4 cellular contexts compared by ENCODE assay signal in the genomic region with DNA sequence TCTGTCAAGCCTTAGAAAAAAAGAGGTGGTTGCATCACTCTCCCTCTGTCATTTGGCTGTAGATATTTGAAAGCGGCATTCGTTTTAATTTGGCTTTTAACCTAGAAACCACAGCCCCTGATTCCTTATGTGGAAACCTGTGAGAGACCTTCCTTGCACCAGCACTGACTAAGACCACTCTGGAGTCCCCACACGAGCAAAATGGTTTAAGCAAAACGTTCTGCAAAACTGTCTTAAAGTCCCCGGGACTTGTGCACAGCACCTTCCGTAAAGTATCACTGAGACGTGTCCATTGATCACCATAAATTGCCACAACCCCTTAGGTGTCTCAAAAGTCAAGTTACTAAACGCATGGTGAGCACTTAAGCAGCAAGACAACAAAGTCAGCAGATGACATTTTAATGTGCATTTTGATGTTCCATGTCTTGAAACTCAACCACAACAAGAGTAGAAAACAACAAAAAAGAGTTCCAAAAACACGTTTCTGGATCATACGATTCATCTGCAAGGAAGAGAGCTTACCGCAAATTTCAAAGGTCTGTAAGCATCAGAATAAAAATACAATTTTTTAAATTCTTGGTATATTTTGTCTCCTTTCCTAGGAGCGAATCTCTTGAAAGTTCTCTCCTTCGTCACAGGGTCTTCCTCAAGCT.
TF ChIP-seq lines count a peak whose summit lies in the region.

No MANE protein-coding gene starts in this region.

TF ChIP-seq in SK-N-SH, 30 proteins besides CTCF, POLR2A, EP300 and RAD21:
- TF ChIP-seq JUND (IDR thresholded peaks at IDR 0.05) = no peak
- no peak for TF ChIP-seq CHD2 (IDR thresholded peaks at IDR 0.05; ENCODE audit: low read length, partially characterized antibody)
- no peak for TF ChIP-seq MXI1 (IDR thresholded peaks at IDR 0.05; ENCODE audit: low read depth, low read length)
- TF ChIP-seq NRF1 (IDR thresholded peaks at IDR 0.05; ENCODE audit: low read depth, low read length) = no peak
- no peak for TF ChIP-seq TAF1 (IDR thresholded peaks at IDR 0.05; ENCODE audit: borderline replicate concordance, low read depth, low read length)
- no peak for TF ChIP-seq FOSL2 (IDR thresholded peaks at IDR 0.05; ENCODE audit: borderline replicate concordance, low read depth)
- TF ChIP-seq EZH2phosphoT487 (IDR thresholded peaks at IDR 0.05; ENCODE audit: borderline replicate concordance, low read depth) = peak; percentile 31; the same call in 1 of the 2 replicates
TF ChIP-seq in SK-N-SH: peak in this region for 1.

TF ChIP-seq in SK-N-SH treated with all-trans-retinoic acid at 6 μM for 48 hours, 23 proteins besides CTCF, POLR2A, EP300 and RAD21 (continues in another document):
- TF ChIP-seq ISL1 (CRISPR knock-in tag; IDR thresholded peaks at IDR 0.05) = no peak
- TF ChIP-seq GLIS3 (CRISPR knock-in tag; IDR thresholded peaks at IDR 0.05) = no peak
- TF ChIP-seq, protein P1, sequence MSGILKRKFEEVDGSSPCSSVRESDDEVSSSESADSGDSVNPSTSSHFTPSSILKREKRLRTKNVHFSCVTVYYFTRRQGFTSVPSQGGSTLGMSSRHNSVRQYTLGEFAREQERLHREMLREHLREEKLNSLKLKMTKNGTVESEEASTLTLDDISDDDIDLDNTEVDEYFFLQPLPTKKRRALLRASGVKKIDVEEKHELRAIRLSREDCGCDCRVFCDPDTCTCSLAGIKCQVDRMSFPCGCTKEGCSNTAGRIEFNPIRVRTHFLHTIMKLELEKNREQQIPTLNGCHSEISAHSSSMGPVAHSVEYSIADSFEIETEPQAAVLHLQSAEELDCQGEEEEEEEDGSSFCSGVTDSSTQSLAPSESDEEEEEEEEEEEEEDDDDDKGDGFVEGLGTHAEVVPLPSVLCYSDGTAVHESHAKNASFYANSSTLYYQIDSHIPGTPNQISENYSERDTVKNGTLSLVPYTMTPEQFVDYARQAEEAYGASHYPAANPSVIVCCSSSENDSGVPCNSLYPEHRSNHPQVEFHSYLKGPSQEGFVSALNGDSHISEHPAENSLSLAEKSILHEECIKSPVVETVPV (CRISPR knock-in tag; IDR thresholded peaks at IDR 0.05) = no peak
- no peak for TF ChIP-seq ZFP3 (CRISPR knock-in tag; IDR thresholded peaks at IDR 0.05)
- TF ChIP-seq TOX (CRISPR knock-in tag; IDR thresholded peaks at IDR 0.05; ENCODE audit: borderline replicate concordance) = no peak
- no peak for TF ChIP-seq BACH2 (CRISPR knock-in tag; IDR thresholded peaks at IDR 0.05; ENCODE audit: borderline replicate concordance)
- no peak for TF ChIP-seq ZNF8 (CRISPR knock-in tag; IDR thresholded peaks at IDR 0.05)
- TF ChIP-seq, protein P2, sequence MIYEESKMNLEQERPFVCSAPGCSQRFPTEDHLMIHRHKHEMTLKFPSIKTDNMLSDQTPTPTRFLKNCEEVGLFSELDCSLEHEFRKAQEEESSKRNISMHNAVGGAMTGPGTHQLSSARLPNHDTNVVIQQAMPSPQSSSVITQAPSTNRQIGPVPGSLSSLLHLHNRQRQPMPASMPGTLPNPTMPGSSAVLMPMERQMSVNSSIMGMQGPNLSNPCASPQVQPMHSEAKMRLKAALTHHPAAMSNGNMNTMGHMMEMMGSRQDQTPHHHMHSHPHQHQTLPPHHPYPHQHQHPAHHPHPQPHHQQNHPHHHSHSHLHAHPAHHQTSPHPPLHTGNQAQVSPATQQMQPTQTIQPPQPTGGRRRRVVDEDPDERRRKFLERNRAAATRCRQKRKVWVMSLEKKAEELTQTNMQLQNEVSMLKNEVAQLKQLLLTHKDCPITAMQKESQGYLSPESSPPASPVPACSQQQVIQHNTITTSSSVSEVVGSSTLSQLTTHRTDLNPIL (CRISPR knock-in tag; IDR thresholded peaks at IDR 0.05; ENCODE audit: low read depth) = no peak
- TF ChIP-seq, protein P3, sequence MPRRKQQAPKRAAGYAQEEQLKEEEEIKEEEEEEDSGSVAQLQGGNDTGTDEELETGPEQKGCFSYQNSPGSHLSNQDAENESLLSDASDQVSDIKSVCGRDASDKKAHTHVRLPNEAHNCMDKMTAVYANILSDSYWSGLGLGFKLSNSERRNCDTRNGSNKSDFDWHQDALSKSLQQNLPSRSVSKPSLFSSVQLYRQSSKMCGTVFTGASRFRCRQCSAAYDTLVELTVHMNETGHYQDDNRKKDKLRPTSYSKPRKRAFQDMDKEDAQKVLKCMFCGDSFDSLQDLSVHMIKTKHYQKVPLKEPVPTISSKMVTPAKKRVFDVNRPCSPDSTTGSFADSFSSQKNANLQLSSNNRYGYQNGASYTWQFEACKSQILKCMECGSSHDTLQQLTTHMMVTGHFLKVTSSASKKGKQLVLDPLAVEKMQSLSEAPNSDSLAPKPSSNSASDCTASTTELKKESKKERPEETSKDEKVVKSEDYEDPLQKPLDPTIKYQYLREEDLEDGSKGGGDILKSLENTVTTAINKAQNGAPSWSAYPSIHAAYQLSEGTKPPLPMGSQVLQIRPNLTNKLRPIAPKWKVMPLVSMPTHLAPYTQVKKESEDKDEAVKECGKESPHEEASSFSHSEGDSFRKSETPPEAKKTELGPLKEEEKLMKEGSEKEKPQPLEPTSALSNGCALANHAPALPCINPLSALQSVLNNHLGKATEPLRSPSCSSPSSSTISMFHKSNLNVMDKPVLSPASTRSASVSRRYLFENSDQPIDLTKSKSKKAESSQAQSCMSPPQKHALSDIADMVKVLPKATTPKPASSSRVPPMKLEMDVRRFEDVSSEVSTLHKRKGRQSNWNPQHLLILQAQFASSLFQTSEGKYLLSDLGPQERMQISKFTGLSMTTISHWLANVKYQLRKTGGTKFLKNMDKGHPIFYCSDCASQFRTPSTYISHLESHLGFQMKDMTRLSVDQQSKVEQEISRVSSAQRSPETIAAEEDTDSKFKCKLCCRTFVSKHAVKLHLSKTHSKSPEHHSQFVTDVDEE (CRISPR knock-in tag; IDR thresholded peaks at IDR 0.05) = no peak
- TF ChIP-seq RARB (CRISPR knock-in tag; IDR thresholded peaks at IDR 0.05) = no peak

TF ChIP-seq in GM12878, 131 proteins besides CTCF, POLR2A, EP300 and RAD21:
- TF ChIP-seq RBBP5 (conservative IDR thresholded peaks at IDR 0.05) (no peak), PAX5 (IDR thresholded peaks at IDR 0.05; ENCODE audit: borderline replicate concordance, low read depth, low read length) (no peak), MTA2 (IDR thresholded peaks at IDR 0.05; ENCODE audit: low read depth) (no peak), EZH2 (IDR thresholded peaks at IDR 0.05; ENCODE audit: borderline replicate concordance, control insufficient read depth, low read depth, low read length) (peak; percentile 53; the same call in 1 of the 2 replicates), HCFC1 (IDR thresholded peaks at IDR 0.05; ENCODE audit: low read length) (no peak)
- TF ChIP-seq, protein P4, sequence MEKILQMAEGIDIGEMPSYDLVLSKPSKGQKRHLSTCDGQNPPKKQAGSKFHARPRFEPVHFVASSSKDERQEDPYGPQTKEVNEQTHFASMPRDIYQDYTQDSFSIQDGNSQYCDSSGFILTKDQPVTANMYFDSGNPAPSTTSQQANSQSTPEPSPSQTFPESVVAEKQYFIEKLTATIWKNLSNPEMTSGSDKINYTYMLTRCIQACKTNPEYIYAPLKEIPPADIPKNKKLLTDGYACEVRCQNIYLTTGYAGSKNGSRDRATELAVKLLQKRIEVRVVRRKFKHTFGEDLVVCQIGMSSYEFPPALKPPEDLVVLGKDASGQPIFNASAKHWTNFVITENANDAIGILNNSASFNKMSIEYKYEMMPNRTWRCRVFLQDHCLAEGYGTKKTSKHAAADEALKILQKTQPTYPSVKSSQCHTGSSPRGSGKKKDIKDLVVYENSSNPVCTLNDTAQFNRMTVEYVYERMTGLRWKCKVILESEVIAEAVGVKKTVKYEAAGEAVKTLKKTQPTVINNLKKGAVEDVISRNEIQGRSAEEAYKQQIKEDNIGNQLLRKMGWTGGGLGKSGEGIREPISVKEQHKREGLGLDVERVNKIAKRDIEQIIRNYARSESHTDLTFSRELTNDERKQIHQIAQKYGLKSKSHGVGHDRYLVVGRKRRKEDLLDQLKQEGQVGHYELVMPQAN (conservative IDR thresholded peaks at IDR 0.05) = no peak
- TF ChIP-seq, protein P5, sequence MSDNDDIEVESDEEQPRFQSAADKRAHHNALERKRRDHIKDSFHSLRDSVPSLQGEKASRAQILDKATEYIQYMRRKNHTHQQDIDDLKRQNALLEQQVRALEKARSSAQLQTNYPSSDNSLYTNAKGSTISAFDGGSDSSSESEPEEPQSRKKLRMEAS (IDR thresholded peaks at IDR 0.05; ENCODE audit: low read depth, low read length) = no peak
- TF ChIP-seq, protein P6, sequence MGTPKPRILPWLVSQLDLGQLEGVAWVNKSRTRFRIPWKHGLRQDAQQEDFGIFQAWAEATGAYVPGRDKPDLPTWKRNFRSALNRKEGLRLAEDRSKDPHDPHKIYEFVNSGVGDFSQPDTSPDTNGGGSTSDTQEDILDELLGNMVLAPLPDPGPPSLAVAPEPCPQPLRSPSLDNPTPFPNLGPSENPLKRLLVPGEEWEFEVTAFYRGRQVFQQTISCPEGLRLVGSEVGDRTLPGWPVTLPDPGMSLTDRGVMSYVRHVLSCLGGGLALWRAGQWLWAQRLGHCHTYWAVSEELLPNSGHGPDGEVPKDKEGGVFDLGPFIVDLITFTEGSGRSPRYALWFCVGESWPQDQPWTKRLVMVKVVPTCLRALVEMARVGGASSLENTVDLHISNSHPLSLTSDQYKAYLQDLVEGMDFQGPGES (IDR thresholded peaks at IDR 0.05) = no peak

TF ChIP-seq in neural cell, 6 proteins besides CTCF, POLR2A, EP300 and RAD21:
- TF ChIP-seq MXI1 (conservative IDR thresholded peaks at IDR 0.05; ENCODE audit: poor library complexity, severe bottlenecking) (no peak), TAF1 (IDR thresholded peaks at IDR 0.05; ENCODE audit: low read depth) (no peak), POLR2AphosphoS5 (IDR thresholded peaks at IDR 0.05) (peak; percentile 51)
